ENCODE assay signal across 1 cellular context in the genomic region with DNA sequence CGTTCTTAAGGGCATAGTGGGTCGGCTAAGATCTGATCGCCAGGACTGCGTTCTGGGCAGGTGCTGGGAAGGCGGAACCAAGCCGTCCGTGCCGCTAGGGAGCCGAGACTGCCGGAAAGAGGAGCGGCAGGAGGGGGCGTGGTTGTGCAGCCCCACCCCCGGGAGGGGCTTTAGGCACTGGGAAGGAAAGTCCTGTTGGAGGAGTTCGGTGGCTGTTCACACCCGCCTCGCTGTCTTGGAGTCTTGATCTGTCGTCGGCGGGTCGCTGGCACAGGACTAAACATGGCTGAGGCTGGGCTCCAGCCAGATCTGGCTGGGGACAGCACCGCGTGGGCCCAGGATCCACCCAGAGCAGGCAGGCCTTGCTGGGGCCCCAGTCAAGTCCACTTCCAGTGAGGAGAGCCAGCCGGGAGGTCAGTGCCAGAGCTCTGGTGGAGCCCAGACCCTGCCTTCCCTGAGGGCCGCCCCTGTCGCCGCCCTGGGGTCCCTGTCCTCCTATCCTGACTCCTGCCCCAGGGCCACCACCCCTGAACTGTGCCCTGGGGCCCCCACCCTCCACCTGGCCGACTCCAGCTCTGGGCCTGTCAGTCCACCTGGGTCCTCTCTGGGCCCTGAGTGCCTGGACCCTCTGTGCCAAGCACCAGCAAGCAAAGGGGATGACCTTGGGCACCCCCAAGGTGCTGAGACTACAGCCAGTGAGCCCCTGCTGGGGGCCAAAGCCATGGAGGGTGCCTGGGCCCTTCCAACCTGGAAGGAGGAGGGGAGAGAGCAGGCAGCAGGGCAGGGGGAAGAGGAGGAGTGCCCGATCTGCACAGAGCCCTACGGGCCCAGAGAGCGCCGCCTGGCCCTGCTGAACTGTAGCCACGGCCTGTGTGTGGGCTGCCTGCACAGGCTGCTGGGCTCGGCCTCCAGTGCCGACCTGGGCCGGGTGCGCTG.
TF ChIP-seq lines count a peak whose summit lies in the region.

No MANE protein-coding gene starts in this region.

TF ChIP-seq in HepG2, 621 proteins besides CTCF, POLR2A, EP300 and RAD21 (continued from another document and continues in another):
- TF ChIP-seq, protein P1, sequence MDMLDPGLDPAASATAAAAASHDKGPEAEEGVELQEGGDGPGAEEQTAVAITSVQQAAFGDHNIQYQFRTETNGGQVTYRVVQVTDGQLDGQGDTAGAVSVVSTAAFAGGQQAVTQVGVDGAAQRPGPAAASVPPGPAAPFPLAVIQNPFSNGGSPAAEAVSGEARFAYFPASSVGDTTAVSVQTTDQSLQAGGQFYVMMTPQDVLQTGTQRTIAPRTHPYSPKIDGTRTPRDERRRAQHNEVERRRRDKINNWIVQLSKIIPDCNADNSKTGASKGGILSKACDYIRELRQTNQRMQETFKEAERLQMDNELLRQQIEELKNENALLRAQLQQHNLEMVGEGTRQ (IDR thresholded peaks at IDR 0.05; ENCODE audit: low read depth, low read length) = no peak
- TF ChIP-seq, protein P1 (CRISPR knock-in tag; IDR thresholded peaks at IDR 0.05; ENCODE audit: borderline replicate concordance) = no peak
- TF ChIP-seq BHLHE40 (IDR thresholded peaks at IDR 0.05; ENCODE audit: low read length) (no peak), IKZF4 (CRISPR knock-in tag; IDR thresholded peaks at IDR 0.05; ENCODE audit: borderline replicate concordance, low read depth, not compliant biosample characterization) (peak; percentile 57), CHD2 (IDR thresholded peaks at IDR 0.05; ENCODE audit: low read depth, low read length) (no peak), KLF15 (CRISPR knock-in tag; IDR thresholded peaks at IDR 0.05; ENCODE audit: borderline replicate concordance) (peak; percentile 27; the same call in 1 of the 2 replicates), JARID2 (CRISPR knock-in tag; IDR thresholded peaks at IDR 0.05; ENCODE audit: insufficient replicate concordance) (no peak), ZNF644 (CRISPR knock-in tag; IDR thresholded peaks at IDR 0.05; ENCODE audit: low read depth) (no peak), RBM39 (IDR thresholded peaks at IDR 0.05; ENCODE audit: low read depth, low read length, poor library complexity, severe bottlenecking) (no peak), AGO2 (optimal IDR thresholded peaks at IDR 0.05; ENCODE audit: low read depth, low read length) (peak; percentile 87), MXI1 (IDR thresholded peaks at IDR 0.05; ENCODE audit: borderline replicate concordance, low read depth, low read length) (peak; percentile 63; the same call in 1 of the 3 replicates), ZNF614 (CRISPR knock-in tag; IDR thresholded peaks at IDR 0.05; ENCODE audit: borderline replicate concordance) (peak; percentile 73; the same call in 1 of the 2 replicates), SIN3A (IDR thresholded peaks at IDR 0.05; ENCODE audit: borderline replicate concordance, low read depth, low read length) (no peak; the same call in 1 of the 2 replicates), ZNF350 (CRISPR knock-in tag; IDR thresholded peaks at IDR 0.05; ENCODE audit: borderline replicate concordance, low read depth) (peak; percentile 34; the same call in 1 of the 2 replicates), ZNF501 (CRISPR knock-in tag; IDR thresholded peaks at IDR 0.05) (0 out of 2 replicates have a peak, but pooled peaks have one; percentile 13), RELA (CRISPR knock-in tag; IDR thresholded peaks at IDR 0.05) (no peak), ZNF598 (CRISPR knock-in tag; IDR thresholded peaks at IDR 0.05; ENCODE audit: borderline replicate concordance) (no peak), ZNF691 (CRISPR knock-in tag; IDR thresholded peaks at IDR 0.05; ENCODE audit: borderline replicate concordance, low read depth) (peak; percentile 56; the same call in 1 of the 2 replicates), NFE2 (CRISPR knock-in tag; IDR thresholded peaks at IDR 0.05) (no peak), HMG20B (CRISPR knock-in tag; conservative IDR thresholded peaks at IDR 0.05) (no peak), ATF2 (CRISPR knock-in tag; IDR thresholded peaks at IDR 0.05) (no peak), FOXC1 (CRISPR knock-in tag; IDR thresholded peaks at IDR 0.05; ENCODE audit: borderline replicate concordance) (0 out of 2 replicates have a peak, but pooled peaks have one; percentile 57), FOXA1 (IDR thresholded peaks at IDR 0.05) (no peak), FOXA1 (CRISPR knock-in tag; IDR thresholded peaks at IDR 0.05) (no peak), ZBTB3 (CRISPR knock-in tag; IDR thresholded peaks at IDR 0.05; ENCODE audit: borderline replicate concordance, low read depth) (no peak), AGO1 (IDR thresholded peaks at IDR 0.05; ENCODE audit: low read depth, low read length, poor library complexity, severe bottlenecking) (peak; percentile 31), ATF7 (IDR thresholded peaks at IDR 0.05) (no peak), ATF7 (CRISPR knock-in tag; IDR thresholded peaks at IDR 0.05) (0 out of 2 replicates have a peak, but pooled peaks have one; percentile 43), GLI4 (CRISPR knock-in tag; IDR thresholded peaks at IDR 0.05; ENCODE audit: borderline replicate concordance) (peak; percentile 69; the same call in 1 of the 2 replicates), PLRG1 (conservative IDR thresholded peaks at IDR 0.05) (no peak), ZNF136 (CRISPR knock-in tag; IDR thresholded peaks at IDR 0.05; ENCODE audit: low read depth) (peak; percentile 64; the same call in 1 of the 2 replicates), SMARCC2 (IDR thresholded peaks at IDR 0.05) (no peak), DMAP1 (CRISPR knock-in tag; IDR thresholded peaks at IDR 0.05) (no peak), THYN1 (CRISPR knock-in tag; IDR thresholded peaks at IDR 0.05; ENCODE audit: borderline replicate concordance, low read depth) (no peak), ZNF367 (CRISPR knock-in tag; IDR thresholded peaks at IDR 0.05; ENCODE audit: borderline replicate concordance) (no peak), ZMYM4 (CRISPR knock-in tag; IDR thresholded peaks at IDR 0.05) (no peak), EZH2 (conservative IDR thresholded peaks at IDR 0.05; ENCODE audit: low read depth, low read length) (no peak), ZNF569 (CRISPR knock-in tag; IDR thresholded peaks at IDR 0.05; ENCODE audit: borderline replicate concordance) (no peak), IRX3 (CRISPR knock-in tag; IDR thresholded peaks at IDR 0.05; ENCODE audit: borderline replicate concordance, low read depth) (no peak), SETDB1 (CRISPR knock-in tag; IDR thresholded peaks at IDR 0.05; ENCODE audit: borderline replicate concordance) (no peak), DNMT3B (CRISPR knock-in tag; conservative IDR thresholded peaks at IDR 0.05) (no peak), ZNF251 (CRISPR knock-in tag; IDR thresholded peaks at IDR 0.05) (no peak), ARNT2 (CRISPR knock-in tag; IDR thresholded peaks at IDR 0.05; ENCODE audit: low read depth) (peak; percentile 78; the same call in 1 of the 2 replicates), ZNF850 (CRISPR knock-in tag; conservative IDR thresholded peaks at IDR 0.05) (no peak), NFKB2 (CRISPR knock-in tag; IDR thresholded peaks at IDR 0.05; ENCODE audit: borderline replicate concordance) (peak; percentile 65; the same call in 1 of the 2 replicates), ZKSCAN1 (IDR thresholded peaks at IDR 0.05; ENCODE audit: low read length) (no peak), THAP11 (CRISPR knock-in tag; IDR thresholded peaks at IDR 0.05) (peak; percentile 48), ETV5 (CRISPR knock-in tag; IDR thresholded peaks at IDR 0.05; ENCODE audit: borderline replicate concordance) (peak; percentile 55; the same call in 1 of the 2 replicates), GTF2F1 (IDR thresholded peaks at IDR 0.05; ENCODE audit: low read length) (no peak)
- TF ChIP-seq, protein P2, sequence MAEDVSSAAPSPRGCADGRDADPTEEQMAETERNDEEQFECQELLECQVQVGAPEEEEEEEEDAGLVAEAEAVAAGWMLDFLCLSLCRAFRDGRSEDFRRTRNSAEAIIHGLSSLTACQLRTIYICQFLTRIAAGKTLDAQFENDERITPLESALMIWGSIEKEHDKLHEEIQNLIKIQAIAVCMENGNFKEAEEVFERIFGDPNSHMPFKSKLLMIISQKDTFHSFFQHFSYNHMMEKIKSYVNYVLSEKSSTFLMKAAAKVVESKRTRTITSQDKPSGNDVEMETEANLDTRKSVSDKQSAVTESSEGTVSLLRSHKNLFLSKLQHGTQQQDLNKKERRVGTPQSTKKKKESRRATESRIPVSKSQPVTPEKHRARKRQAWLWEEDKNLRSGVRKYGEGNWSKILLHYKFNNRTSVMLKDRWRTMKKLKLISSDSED (CRISPR knock-in tag; IDR thresholded peaks at IDR 0.05) = no peak
- TF ChIP-seq, protein P3, sequence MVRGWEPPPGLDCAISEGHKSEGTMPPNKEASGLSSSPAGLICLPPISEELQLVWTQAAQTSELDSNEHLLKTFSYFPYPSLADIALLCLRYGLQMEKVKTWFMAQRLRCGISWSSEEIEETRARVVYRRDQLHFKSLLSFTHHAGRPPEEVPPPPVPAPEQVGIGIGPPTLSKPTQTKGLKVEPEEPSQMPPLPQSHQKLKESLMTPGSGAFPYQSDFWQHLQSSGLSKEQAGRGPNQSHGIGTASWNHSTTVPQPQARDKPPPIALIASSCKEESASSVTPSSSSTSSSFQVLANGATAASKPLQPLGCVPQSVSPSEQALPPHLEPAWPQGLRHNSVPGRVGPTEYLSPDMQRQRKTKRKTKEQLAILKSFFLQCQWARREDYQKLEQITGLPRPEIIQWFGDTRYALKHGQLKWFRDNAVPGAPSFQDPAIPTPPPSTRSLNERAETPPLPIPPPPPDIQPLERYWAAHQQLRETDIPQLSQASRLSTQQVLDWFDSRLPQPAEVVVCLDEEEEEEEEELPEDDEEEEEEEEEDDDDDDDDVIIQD (CRISPR knock-in tag; IDR thresholded peaks at IDR 0.05; ENCODE audit: low read depth) = peak; percentile 34; the same call in 1 of the 2 replicates
- TF ChIP-seq, protein P4, sequence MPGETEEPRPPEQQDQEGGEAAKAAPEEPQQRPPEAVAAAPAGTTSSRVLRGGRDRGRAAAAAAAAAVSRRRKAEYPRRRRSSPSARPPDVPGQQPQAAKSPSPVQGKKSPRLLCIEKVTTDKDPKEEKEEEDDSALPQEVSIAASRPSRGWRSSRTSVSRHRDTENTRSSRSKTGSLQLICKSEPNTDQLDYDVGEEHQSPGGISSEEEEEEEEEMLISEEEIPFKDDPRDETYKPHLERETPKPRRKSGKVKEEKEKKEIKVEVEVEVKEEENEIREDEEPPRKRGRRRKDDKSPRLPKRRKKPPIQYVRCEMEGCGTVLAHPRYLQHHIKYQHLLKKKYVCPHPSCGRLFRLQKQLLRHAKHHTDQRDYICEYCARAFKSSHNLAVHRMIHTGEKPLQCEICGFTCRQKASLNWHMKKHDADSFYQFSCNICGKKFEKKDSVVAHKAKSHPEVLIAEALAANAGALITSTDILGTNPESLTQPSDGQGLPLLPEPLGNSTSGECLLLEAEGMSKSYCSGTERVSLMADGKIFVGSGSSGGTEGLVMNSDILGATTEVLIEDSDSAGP (CRISPR knock-in tag; IDR thresholded peaks at IDR 0.05; ENCODE audit: borderline replicate concordance) = peak; percentile 71; the same call in 1 of the 2 replicates
- TF ChIP-seq, protein P5, sequence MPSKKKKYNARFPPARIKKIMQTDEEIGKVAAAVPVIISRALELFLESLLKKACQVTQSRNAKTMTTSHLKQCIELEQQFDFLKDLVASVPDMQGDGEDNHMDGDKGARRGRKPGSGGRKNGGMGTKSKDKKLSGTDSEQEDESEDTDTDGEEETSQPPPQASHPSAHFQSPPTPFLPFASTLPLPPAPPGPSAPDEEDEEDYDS (CRISPR knock-in tag; IDR thresholded peaks at IDR 0.05) = peak; percentile 91
- TF ChIP-seq, protein P6, sequence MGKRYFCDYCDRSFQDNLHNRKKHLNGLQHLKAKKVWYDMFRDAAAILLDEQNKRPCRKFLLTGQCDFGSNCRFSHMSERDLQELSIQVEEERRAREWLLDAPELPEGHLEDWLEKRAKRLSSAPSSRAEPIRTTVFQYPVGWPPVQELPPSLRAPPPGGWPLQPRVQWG (CRISPR knock-in tag; IDR thresholded peaks at IDR 0.05; ENCODE audit: borderline replicate concordance, low read depth) = no peak
- TF ChIP-seq, protein P7, sequence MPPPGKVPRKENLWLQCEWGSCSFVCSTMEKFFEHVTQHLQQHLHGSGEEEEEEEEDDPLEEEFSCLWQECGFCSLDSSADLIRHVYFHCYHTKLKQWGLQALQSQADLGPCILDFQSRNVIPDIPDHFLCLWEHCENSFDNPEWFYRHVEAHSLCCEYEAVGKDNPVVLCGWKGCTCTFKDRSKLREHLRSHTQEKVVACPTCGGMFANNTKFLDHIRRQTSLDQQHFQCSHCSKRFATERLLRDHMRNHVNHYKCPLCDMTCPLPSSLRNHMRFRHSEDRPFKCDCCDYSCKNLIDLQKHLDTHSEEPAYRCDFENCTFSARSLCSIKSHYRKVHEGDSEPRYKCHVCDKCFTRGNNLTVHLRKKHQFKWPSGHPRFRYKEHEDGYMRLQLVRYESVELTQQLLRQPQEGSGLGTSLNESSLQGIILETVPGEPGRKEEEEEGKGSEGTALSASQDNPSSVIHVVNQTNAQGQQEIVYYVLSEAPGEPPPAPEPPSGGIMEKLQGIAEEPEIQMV (CRISPR knock-in tag; IDR thresholded peaks at IDR 0.05; ENCODE audit: low read depth) = 0 out of 2 replicates have a peak, but pooled peaks have one; percentile 23
- TF ChIP-seq, protein P8, sequence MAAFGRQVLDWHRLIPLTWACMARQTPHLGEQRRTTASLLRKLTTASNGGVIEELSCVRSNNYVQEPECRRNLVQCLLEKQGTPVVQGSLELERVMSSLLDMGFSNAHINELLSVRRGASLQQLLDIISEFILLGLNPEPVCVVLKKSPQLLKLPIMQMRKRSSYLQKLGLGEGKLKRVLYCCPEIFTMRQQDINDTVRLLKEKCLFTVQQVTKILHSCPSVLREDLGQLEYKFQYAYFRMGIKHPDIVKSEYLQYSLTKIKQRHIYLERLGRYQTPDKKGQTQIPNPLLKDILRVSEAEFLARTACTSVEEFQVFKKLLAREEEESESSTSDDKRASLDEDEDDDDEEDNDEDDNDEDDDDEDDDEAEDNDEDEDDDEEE (CRISPR knock-in tag; IDR thresholded peaks at IDR 0.05) = 0 out of 2 replicates have a peak, but pooled peaks have one; percentile 52
